Comparison of ENCODE assay signal across 1 cellular context in the genomic region with DNA sequence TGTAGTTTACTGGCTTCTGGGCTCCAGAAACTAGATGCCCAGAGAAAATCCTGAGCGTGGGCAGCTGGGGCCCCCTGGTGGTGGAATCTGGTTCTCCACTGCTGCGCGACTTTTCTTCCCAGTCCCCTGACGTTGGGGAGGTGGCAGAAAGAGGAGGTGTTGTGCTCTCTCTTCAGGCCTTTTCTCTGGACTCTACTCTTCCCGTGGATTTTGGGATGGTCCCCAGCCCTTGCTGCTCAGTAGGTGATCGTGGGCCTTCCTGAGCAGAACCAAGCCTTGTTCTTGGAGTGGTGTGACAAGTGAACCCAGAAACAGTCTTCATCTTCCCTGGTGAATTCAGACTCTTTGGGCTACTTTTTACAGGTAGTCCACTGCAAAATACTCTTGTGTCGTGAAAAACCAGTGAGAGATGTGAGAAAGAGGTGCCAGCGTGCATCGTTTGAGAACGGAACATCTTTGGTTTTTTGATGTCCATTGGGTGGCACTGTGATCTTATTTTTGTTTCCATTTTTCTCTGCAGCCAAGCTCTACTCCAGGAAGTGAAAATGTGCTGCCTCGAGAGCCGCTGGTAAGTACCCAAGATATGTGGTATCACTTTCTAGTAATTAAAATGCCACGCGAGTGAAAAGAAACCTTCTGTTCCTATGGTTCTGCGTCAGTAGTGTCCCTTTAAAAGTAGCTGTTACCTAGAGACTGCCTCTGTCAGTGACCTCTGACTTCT.
A peak's percentile ranks its signal among the peaks of the same experiment; 100 is the strongest.
TF ChIP-seq lines count a peak whose summit lies in the region.

No MANE protein-coding gene starts in this region.

TF ChIP-seq in SK-N-SH, 30 proteins besides CTCF, POLR2A, EP300 and RAD21 (continued from another document):
- TF ChIP-seq, protein P1, sequence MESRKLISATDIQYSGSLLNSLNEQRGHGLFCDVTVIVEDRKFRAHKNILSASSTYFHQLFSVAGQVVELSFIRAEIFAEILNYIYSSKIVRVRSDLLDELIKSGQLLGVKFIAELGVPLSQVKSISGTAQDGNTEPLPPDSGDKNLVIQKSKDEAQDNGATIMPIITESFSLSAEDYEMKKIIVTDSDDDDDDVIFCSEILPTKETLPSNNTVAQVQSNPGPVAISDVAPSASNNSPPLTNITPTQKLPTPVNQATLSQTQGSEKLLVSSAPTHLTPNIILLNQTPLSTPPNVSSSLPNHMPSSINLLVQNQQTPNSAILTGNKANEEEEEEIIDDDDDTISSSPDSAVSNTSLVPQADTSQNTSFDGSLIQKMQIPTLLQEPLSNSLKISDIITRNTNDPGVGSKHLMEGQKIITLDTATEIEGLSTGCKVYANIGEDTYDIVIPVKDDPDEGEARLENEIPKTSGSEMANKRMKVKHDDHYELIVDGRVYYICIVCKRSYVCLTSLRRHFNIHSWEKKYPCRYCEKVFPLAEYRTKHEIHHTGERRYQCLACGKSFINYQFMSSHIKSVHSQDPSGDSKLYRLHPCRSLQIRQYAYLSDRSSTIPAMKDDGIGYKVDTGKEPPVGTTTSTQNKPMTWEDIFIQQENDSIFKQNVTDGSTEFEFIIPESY (IDR thresholded peaks at IDR 0.05; ENCODE audit: borderline replicate concordance, low read depth) = no peak
- TF ChIP-seq SMC3 (IDR thresholded peaks at IDR 0.05; ENCODE audit: low read depth, low read length) = peak; percentile 60
- TF ChIP-seq ELF1 (IDR thresholded peaks at IDR 0.05) = 0 out of 2 replicates have a peak, but pooled peaks have one; percentile 44
- TF ChIP-seq TEAD4 (IDR thresholded peaks at IDR 0.05; ENCODE audit: borderline replicate concordance, insufficient read depth) = no peak
- TF ChIP-seq RCOR1 (IDR thresholded peaks at IDR 0.05; ENCODE audit: low read length) = no peak
- no peak for TF ChIP-seq CHD2 (IDR thresholded peaks at IDR 0.05; ENCODE audit: low read length, partially characterized antibody)
- no peak for TF ChIP-seq NFIC (IDR thresholded peaks at IDR 0.05; ENCODE audit: borderline replicate concordance)
